ENCODE assay signal across 9 cellular contexts in the genomic region with DNA sequence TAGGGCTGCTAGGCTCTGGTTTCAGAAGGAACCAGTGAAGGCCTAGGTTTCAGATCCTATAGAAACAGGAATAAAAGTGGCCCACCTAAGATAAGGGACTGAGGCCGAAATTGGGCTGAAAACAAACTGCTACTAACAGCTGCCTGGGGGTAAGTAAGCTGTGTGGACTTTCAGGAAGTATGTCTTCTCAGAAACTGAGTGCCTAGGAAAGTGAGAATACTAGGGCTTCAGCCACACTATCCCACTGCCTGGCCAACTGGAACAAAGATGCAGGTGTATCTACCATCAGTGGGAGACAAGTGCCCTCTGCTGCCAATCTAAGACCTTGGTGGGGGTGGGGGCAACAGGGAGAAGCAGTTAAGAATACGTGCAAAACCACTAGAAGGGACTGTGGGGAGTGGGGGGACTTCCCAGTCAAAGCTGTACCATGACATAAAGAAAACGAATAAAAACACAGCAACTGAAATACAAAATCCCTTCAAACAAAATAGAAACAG.
A peak's percentile ranks its signal among the peaks of the same experiment; 100 is the strongest.
DNase-seq lines count a peak whose midpoint lies in the region; ATAC-seq and TF ChIP-seq lines count a peak whose summit lies in the region.
"Had no signal": no experiment of that assay in that cellular context is flagged by ENCODE, and none has a peak within 500 bp of the region (broad histone marks: within the 10 kb centered on the region; RNA-seq: fewer than 3 reads in every experiment).

No MANE protein-coding gene starts in this region.

- H3K4me1 Mint-ChIP-seq in CD8-positive, alpha-beta T cell (ENCODE audit: low read depth) = peaks cover 69% of the 10 kb centered on the region

- TF ChIP-seq CTCF in CD8-positive, alpha-beta T cell (IDR thresholded peaks at IDR 0.05) = no peak
- TF ChIP-seq CTCF in RWPE1 (conservative IDR thresholded peaks at IDR 0.05; ENCODE audit: low read depth) = no peak

- no peaks in the 10 kb centered on the region for H3K36me3 ChIP-seq in CD8-positive, alpha-beta T cell (ENCODE audit: insufficient read depth, low read length)

- H3K4me1 ChIP-seq in CD8-positive, alpha-beta T cell (ENCODE audit: insufficient read depth, low read length) = peaks cover 19% of the 10 kb centered on the region

- no peaks in the 10 kb centered on the region for H3K27me3 Mint-ChIP-seq in CD8-positive, alpha-beta T cell (ENCODE audit: low read depth)
- H3K27me3 Mint-ChIP-seq: brain had no signal

- H3K9me3 ChIP-seq in CD8-positive, alpha-beta T cell (ENCODE audit: low read length) = no peaks in the 10 kb centered on the region

- H3K36me3 Mint-ChIP-seq in CD8-positive, alpha-beta T cell = peaks cover 2% of the 10 kb centered on the region
- H3K36me3 Mint-ChIP-seq: brain had no signal

- H3K27ac Mint-ChIP-seq in CD8-positive, alpha-beta T cell = peak overlapping the region; percentile 49
- H3K27ac Mint-ChIP-seq: brain had no signal

- H3K4me3 ChIP-seq in CD8-positive, alpha-beta T cell (ENCODE audit: low read depth, low read length) = no peak overlapping the region

- POLR2A ChIA-PET in CD8-positive, alpha-beta T cell (lab: Charles Lee) = no interaction called here
- POLR2A ChIA-PET in HEK293T (lab: Yijun Ruan, JAX) = no interaction called here
- POLR2A ChIA-PET in RWPE1 (lab: Yijun Ruan, JAX; ENCODE audit: low non-redundant PET) = no interaction called here

- H3K4me3 Mint-ChIP-seq in CD8-positive, alpha-beta T cell = peak overlapping the region; percentile 27
- H3K4me3 Mint-ChIP-seq: brain had no signal

- intact Hi-C loops in CD8-positive, alpha-beta T cell (cut with DNase I, micrococcal nuclease) = loop anchor here (5.0 to 10.0 kb wide), 4 partner anchors 50 to 180 kb away; no protein-coding TSS in a partner anchor

- H3K9me3 Mint-ChIP-seq in CD8-positive, alpha-beta T cell = no peaks in the 10 kb centered on the region
- H3K9me3 Mint-ChIP-seq: brain had no signal

- peak in 5 of 7 experiments; percentile 7 to 84 (median 32) for DNase-seq in CD8-positive, alpha-beta T cell
- peak; percentile 38 for DNase-seq in activated T-cell treated with anti-CD3 and anti-CD28 coated beads for 48 hours (ENCODE audit: low read depth)
- peak; percentile 53 for DNase-seq in stimulated activated CD4-positive, alpha-beta T cell treated with anti-CD3 and anti-CD28 coated beads, Interleukin-4, amount 100 ng/mL, for 1 hour
- no peak for DNase-seq in HEK293T (ENCODE audit: extremely low spot score)
- no peak for DNase-seq in A172 (ENCODE audit: low spot score)
- DNase-seq in RWPE1 (ENCODE audit: low spot score) = no peak

- peak; percentile 99 for ATAC-seq in CD8-positive, alpha-beta T cell
- peak; percentile 85 for ATAC-seq in GM21381 (IDR thresholded peaks at IDR 0.05; ENCODE audit: unreplicated experiment)
- ATAC-seq in HG03575 (IDR thresholded peaks at IDR 0.05; ENCODE audit: extremely low read depth, insufficient number of reproducible peaks, low FRiP score, unreplicated experiment) = peak; percentile 55

- H3K27ac ChIP-seq in CD8-positive, alpha-beta T cell (ENCODE audit: low read depth, low read length) = no peak overlapping the region
- no peak overlapping the region for H3K27ac ChIP-seq in RWPE1

- CTCF ChIA-PET in CD8-positive, alpha-beta T cell (lab: Charles Lee) = interaction anchor here (1.0 kb wide), 1 partner anchor 179 kb away, joined by 4 read pairs; no protein-coding TSS in a partner anchor
- CTCF ChIA-PET in HEK293T (lab: Yijun Ruan, JAX) (no interaction called here), RWPE1 (lab: Yijun Ruan, JAX) (interaction anchor here (0.6 kb wide), 1 partner anchor 61 kb away, joined by 3 read pairs; no protein-coding TSS in a partner anchor)

- H3K27me3 ChIP-seq in CD8-positive, alpha-beta T cell (ENCODE audit: insufficient read depth, low read length) = no peaks in the 10 kb centered on the region

TF ChIP-seq in HEK293T, 16 proteins besides CTCF, POLR2A, EP300 and RAD21:
- TF ChIP-seq ZNF384 (IDR thresholded peaks at IDR 0.05) = no peak
- no peak for TF ChIP-seq SP1 (IDR thresholded peaks at IDR 0.05)
- no peak for TF ChIP-seq ARNT (IDR thresholded peaks at IDR 0.05)
- no peak for TF ChIP-seq BHLHE40 (IDR thresholded peaks at IDR 0.05; ENCODE audit: borderline replicate concordance)
- TF ChIP-seq FOXA1 (IDR thresholded peaks at IDR 0.05) = no peak
- no peak for TF ChIP-seq FOXM1 (IDR thresholded peaks at IDR 0.05; ENCODE audit: borderline replicate concordance)
- TF ChIP-seq SUZ12 (IDR thresholded peaks at IDR 0.05) = no peak
- TF ChIP-seq ELF4 (IDR thresholded peaks at IDR 0.05) = no peak

Comparison
In these comparisons a context has a peak if more than half of its experiments do, and no peak if none do; other contexts are left out.
1. DNase-seq: peak in CD8-positive, alpha-beta T cell (5 of 7), activated T-cell treated with anti-CD3 and anti-CD28 coated beads for 48 hours (single experiment) and stimulated activated CD4-positive, alpha-beta T cell treated with anti-CD3 and anti-CD28 coated beads, Interleukin-4, amount 100 ng/mL, for 1 hour (single experiment); none in HEK293T (single experiment), A172 (single experiment) and RWPE1 (single experiment).
2. Peak in every context shown above with its lines, with median percentiles within 50 percentile points of each other: ATAC-seq.